8 cellular contexts compared by ENCODE assay signal in the genomic region with DNA sequence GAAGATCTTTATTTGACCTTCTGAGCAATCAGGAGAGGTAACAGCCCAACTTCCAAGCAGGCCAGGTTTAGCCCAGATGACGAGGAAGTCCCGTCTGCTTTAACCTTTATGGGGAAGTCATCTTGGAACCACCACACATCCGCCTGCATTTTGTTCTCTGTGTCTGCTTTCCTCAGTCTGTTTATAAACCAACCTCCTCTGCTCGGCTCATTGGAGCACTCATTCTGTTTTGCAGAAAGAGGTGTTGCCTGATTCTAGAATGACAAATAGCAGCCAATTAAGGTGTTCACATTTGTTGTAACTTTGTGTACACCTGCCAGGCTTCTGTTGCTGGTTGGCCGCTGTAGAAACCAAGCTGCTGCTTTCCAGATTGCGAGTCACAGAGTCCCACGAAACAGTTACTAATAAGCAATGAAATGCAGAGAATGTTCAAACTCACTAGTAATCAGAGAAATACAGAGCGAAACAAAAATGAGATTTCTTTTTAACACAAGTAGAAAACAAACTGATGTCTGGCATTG.
DNase-seq lines count a peak whose midpoint lies in the region; ATAC-seq, FAIRE-seq and TF ChIP-seq lines count a peak whose summit lies in the region.

No MANE protein-coding gene starts in this region.

- H3K4me1 ChIP-seq in kidney (ENCODE audit: control insufficient read depth in 1 of 2, insufficient read depth in 1 of 2, low read depth in 1 of 2, low read length in 2 of 2) (peaks cover 0 to 9% of the 10 kb centered on the region in 2 donors), thymus (ENCODE audit: control insufficient read depth, insufficient read depth, low read length) (peaks cover 12% of the 10 kb centered on the region)

- CTCF ChIA-PET in activated CD4-positive, alpha-beta T cell treated with anti-CD3 and anti-CD28 coated beads for 36 hours (lab: Charles Lee) = interaction anchor here (1.0 to 6.3 kb wide), 6 partner anchors 12 to 55 kb away, joined by 4 to 42 read pairs (median 6); no protein-coding TSS in a partner anchor
- CTCF ChIA-PET in activated naive CD4-positive, alpha-beta T cell treated with anti-CD3 and anti-CD28 coated beads, Interleukin-2, amount 10 ng/mL, durations not matched to agents 7 days and 5 days (lab: Charles Lee) = interaction anchor here (1.0 to 3.6 kb wide), 11 partner anchors 14 to 143 kb away, joined by 3 to 17 read pairs (median 4); no protein-coding TSS in a partner anchor

- no peak for TF ChIP-seq CTCF in kidney (IDR thresholded peaks at IDR 0.05; ENCODE audit: borderline replicate concordance, extremely low read depth, insufficient read depth)

- H3K9me3 ChIP-seq in kidney (ENCODE audit: control insufficient read depth in 1 of 2, low read length in 2 of 2) = no peaks in the 10 kb centered on the region
- H3K9me3 ChIP-seq in thymus (ENCODE audit: control insufficient read depth) = no peaks in the 10 kb centered on the region

- H3K36me3 ChIP-seq in kidney (ENCODE audit: control insufficient read depth in 1 of 2, insufficient read depth in 2 of 2, low read length in 2 of 2) = no peaks in the 10 kb centered on the region
- H3K36me3 ChIP-seq in thymus (ENCODE audit: control insufficient read depth, insufficient read depth) = no peaks in the 10 kb centered on the region

- peak overlapping the region; percentile 94 for H3K27ac Mint-ChIP-seq in activated CD4-positive, alpha-beta T cell treated with anti-CD3 and anti-CD28 coated beads for 36 hours
- peak overlapping the region; percentile 100 for H3K27ac Mint-ChIP-seq in activated naive CD4-positive, alpha-beta T cell treated with anti-CD3 and anti-CD28 coated beads, Interleukin-2, amount 10 ng/mL, durations not matched to agents 7 days and 5 days

- H3K4me3 Mint-ChIP-seq in activated CD4-positive, alpha-beta T cell treated with anti-CD3 and anti-CD28 coated beads for 36 hours = peak overlapping the region; percentile 48
- peak overlapping the region; percentile 60 for H3K4me3 Mint-ChIP-seq in activated naive CD4-positive, alpha-beta T cell treated with anti-CD3 and anti-CD28 coated beads, Interleukin-2, amount 10 ng/mL, durations not matched to agents 7 days and 5 days

- FAIRE-seq in kidney (lab: Jason Lieb, UNC) = no peak

- H3K27me3 ChIP-seq in thymus (ENCODE audit: control insufficient read depth, insufficient read depth) = no peaks in the 10 kb centered on the region

- 71% methylated on average over 8 of the region's 8 CpGs for WGBS in thymus

- H3K9ac ChIP-seq in kidney (ENCODE audit: low read length in 2 of 2) = peak overlapping the region in 1 of 2 donors; percentile 23

- peaks cover 52% of the 10 kb centered on the region for H3K36me3 Mint-ChIP-seq in activated CD4-positive, alpha-beta T cell treated with anti-CD3 and anti-CD28 coated beads for 36 hours (ENCODE audit: low read depth)
- H3K36me3 Mint-ChIP-seq in activated naive CD4-positive, alpha-beta T cell treated with anti-CD3 and anti-CD28 coated beads, Interleukin-2, amount 10 ng/mL, durations not matched to agents 7 days and 5 days = peaks cover 71% of the 10 kb centered on the region

- H3K27me3 Mint-ChIP-seq in activated CD4-positive, alpha-beta T cell treated with anti-CD3 and anti-CD28 coated beads for 36 hours = no peaks in the 10 kb centered on the region
- H3K27me3 Mint-ChIP-seq in activated naive CD4-positive, alpha-beta T cell treated with anti-CD3 and anti-CD28 coated beads, Interleukin-2, amount 10 ng/mL, durations not matched to agents 7 days and 5 days = no peaks in the 10 kb centered on the region

- peak; percentile 66 for DNase-seq in activated CD4-positive, alpha-beta T cell treated with anti-CD3 and anti-CD28 coated beads for 36 hours
- DNase-seq in activated CD4-positive, alpha-beta T cell treated with anti-CD3 and anti-CD28 coated beads for 1 hour = no peak
- DNase-seq in KBM-7 = peak; percentile 75
- peak; percentile 60 for DNase-seq in activated naive CD4-positive, alpha-beta T cell treated with anti-CD3 and anti-CD28 coated beads, Interleukin-2, amount 10 ng/mL, durations not matched to agents 7 days and 5 days
- DNase-seq in kidney = no peak
- DNase-seq in nucleus accumbens (lab: John Stamatoyannopoulos, UW) = no peak
- DNase-seq in medulla oblongata (ENCODE audit: extremely low spot score) = no peak

- intact Hi-C loops in activated CD4-positive, alpha-beta T cell treated with anti-CD3 and anti-CD28 coated beads for 36 hours (cut with DNase I, micrococcal nuclease) = loop anchor here (1.0 to 10.0 kb wide), 5 partner anchors 14 to 694 kb away; no protein-coding TSS in a partner anchor
- intact Hi-C loops in kidney (cut with DNase I) = no loop called here

- no peaks in the 10 kb centered on the region for H3K9me3 Mint-ChIP-seq in activated CD4-positive, alpha-beta T cell treated with anti-CD3 and anti-CD28 coated beads for 36 hours (ENCODE audit: low read depth)
- H3K9me3 Mint-ChIP-seq in activated naive CD4-positive, alpha-beta T cell treated with anti-CD3 and anti-CD28 coated beads, Interleukin-2, amount 10 ng/mL, durations not matched to agents 7 days and 5 days = no peaks in the 10 kb centered on the region

- POLR2A ChIA-PET in activated CD4-positive, alpha-beta T cell treated with anti-CD3 and anti-CD28 coated beads for 36 hours (lab: Charles Lee) = interaction anchor here (2.7 to 4.6 kb wide), 2 partner anchors 33 to 64 kb away, joined by 13 to 48 read pairs; a partner anchor contains a TSS

- ATAC-seq in activated CD4-positive, alpha-beta T cell treated with anti-CD3 and anti-CD28 coated beads for 36 hours = peak; percentile 51

- peaks cover 99% of the 10 kb centered on the region for H3K4me1 Mint-ChIP-seq in activated CD4-positive, alpha-beta T cell treated with anti-CD3 and anti-CD28 coated beads for 36 hours
- H3K4me1 Mint-ChIP-seq in activated naive CD4-positive, alpha-beta T cell treated with anti-CD3 and anti-CD28 coated beads, Interleukin-2, amount 10 ng/mL, durations not matched to agents 7 days and 5 days = peaks cover 98% of the 10 kb centered on the region

- H3K4me3 ChIP-seq in kidney (ENCODE audit: low read length in 2 of 2) (no peak overlapping the region), thymus (ENCODE audit: low read length) (no peak overlapping the region)

- in situ Hi-C loops in KBM-7 (cut with MboI; ENCODE audit: low pct_unique_long_range_greater_than_20kb, low sequenced_read_pairs) = no loop called here

- peak overlapping the region; percentile 22 to 71 for H3K27ac ChIP-seq in kidney (ENCODE audit: low read depth in 2 of 2, low read length in 2 of 2)
- H3K27ac ChIP-seq in thymus (ENCODE audit: low read depth) = peak overlapping the region; percentile 60

Comparison
In these comparisons a context has a peak if more than half of its experiments do, and no peak if none do; other contexts are left out.
1. DNase-seq: peak in activated CD4-positive, alpha-beta T cell treated with anti-CD3 and anti-CD28 coated beads for 36 hours (single experiment), KBM-7 (single experiment) and activated naive CD4-positive, alpha-beta T cell treated with anti-CD3 and anti-CD28 coated beads, Interleukin-2, amount 10 ng/mL, durations not matched to agents 7 days and 5 days (single experiment); none in activated CD4-positive, alpha-beta T cell treated with anti-CD3 and anti-CD28 coated beads for 1 hour (single experiment), kidney (single experiment), nucleus accumbens (0 of 56) and medulla oblongata (single experiment).